ENCODE assay signal across 17 cellular contexts in the genomic region with DNA sequence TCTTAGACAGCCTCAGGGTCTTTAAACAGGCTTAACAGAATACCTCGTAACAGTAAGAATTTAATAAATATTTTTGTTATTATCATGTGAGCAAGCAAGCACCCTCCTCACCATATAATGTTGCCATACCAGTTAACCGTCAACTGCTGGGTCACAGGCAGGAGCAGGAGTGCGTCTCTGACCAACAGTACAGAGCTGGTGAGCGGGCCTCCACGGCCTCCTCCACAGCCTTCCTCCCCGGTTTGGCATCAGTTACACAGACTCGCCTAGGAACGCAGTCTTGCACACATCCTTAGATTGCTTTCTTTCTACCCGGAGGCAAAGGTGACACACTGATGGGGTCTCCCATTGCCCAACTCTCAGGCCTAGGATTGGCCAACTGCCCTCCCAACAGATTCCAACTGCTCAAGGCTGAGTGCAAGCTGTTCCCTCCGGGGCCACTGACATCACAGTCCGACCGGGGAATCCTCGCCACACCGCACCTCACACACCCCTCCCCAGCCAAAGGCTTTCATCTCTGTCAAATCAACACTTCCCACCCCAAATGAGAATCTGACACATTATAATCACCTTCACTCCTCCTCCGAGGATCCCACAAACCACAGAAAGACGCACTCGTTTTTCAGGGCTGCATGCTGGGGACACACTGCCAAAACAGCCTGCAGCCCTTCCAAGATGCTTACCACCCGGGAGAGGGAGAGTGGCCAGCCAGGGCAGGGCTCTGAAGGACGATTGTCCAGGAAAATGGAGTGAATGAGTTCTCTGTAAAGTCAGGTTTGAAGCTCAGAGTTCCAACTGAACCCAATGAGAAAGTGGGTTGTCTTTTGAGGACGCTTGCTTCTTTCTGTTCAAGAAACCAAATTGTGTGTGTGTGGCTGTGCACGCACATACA.
"Had no signal": no experiment of that assay in that cellular context is flagged by ENCODE, and none has a peak within 500 bp of the region (broad histone marks: within the 10 kb centered on the region; RNA-seq: fewer than 3 reads in every experiment).

No MANE protein-coding gene starts in this region.

- H3K4me1 ChIP-seq: colonic mucosa, transverse colon had no signal

- H3K27ac Mint-ChIP-seq: activated naive CD4-positive, alpha-beta T cell treated with anti-CD3 and anti-CD28 coated beads, Interleukin-2, amount 50 U/mL, for 24 hours; endodermal cell; naive thymus-derived CD8-positive, alpha-beta T cell; T-helper 1 cell treated with Interleukin-12 subunit alpha and Interleukin-12 subunit beta and Interleukin-4 antibody, amounts not matched to agents 30 μg/mL and 1 μg/mL, for 36 hours had no signal

- H3K36me3 Mint-ChIP-seq: activated naive CD4-positive, alpha-beta T cell treated with anti-CD3 and anti-CD28 coated beads, Interleukin-2, amount 50 U/mL, for 24 hours; naive thymus-derived CD8-positive, alpha-beta T cell had no signal

- DNase-seq: activated CD4-positive, alpha-beta T cell treated with anti-CD3 and anti-CD28 coated beads, Interleukin-2, amount 50 U/mL, for 1 hour; activated CD4-positive, CD25-positive, alpha-beta regulatory T cell treated with anti-CD3 and anti-CD28 coated beads, Interleukin-2, amount 50 U/mL, for 72 hours; activated CD8-positive, alpha-beta memory T cell treated with anti-CD3 and anti-CD28 coated beads, Interleukin-2, amount 50 U/mL, for 4 hours; activated effector memory CD4-positive, alpha-beta T cell treated with anti-CD3 and anti-CD28 coated beads, Interleukin-2, amount 50 U/mL, for 16 hours; activated T-cell treated with anti-CD3 and anti-CD28 coated beads, Interleukin-2, amount 50 U/mL, for 48 hours; colonic mucosa; endodermal cell; foreskin melanocyte; kidney; naive thymus-derived CD8-positive, alpha-beta T cell; stimulated activated CD4-positive, alpha-beta T cell treated with anti-CD3 and anti-CD28 coated beads, Interleukin-12 subunit alpha, Interleukin-12 subunit beta, amount 100 ng/mL, for 4 hours; stimulated activated CD4-positive, alpha-beta T cell treated with anti-CD3 and anti-CD28 coated beads, Interleukin-1b, Interleukin-23, amount 100 ng/mL, for 48 hours; stimulated activated CD8-positive, alpha-beta memory T cell treated with anti-CD3 and anti-CD28 coated beads, Interleukin-4, amount 100 ng/mL, for 48 hours; transverse colon had no signal

- H3K27ac ChIP-seq: colonic mucosa, epithelial cell of prostate, transverse colon had no signal

- H3K4me3 Mint-ChIP-seq: activated naive CD4-positive, alpha-beta T cell treated with anti-CD3 and anti-CD28 coated beads, Interleukin-2, amount 50 U/mL, for 24 hours; endodermal cell; naive thymus-derived CD8-positive, alpha-beta T cell; T-helper 1 cell treated with Interleukin-12 subunit alpha and Interleukin-12 subunit beta and Interleukin-4 antibody, amounts not matched to agents 30 μg/mL and 1 μg/mL, for 36 hours had no signal

- H3K9me3 Mint-ChIP-seq: endodermal cell; T-helper 1 cell treated with Interleukin-12 subunit alpha and Interleukin-12 subunit beta and Interleukin-4 antibody, amounts not matched to agents 30 μg/mL and 1 μg/mL, for 36 hours had no signal

- H3K4me3 ChIP-seq: colonic mucosa, transverse colon had no signal

- H3K36me3 ChIP-seq: colonic mucosa, transverse colon had no signal

- ATAC-seq: naive thymus-derived CD8-positive, alpha-beta T cell had no signal

- H3K27me3 ChIP-seq: colonic mucosa, transverse colon had no signal

- H3K9me3 ChIP-seq: colonic mucosa, transverse colon had no signal

- H3K4me1 Mint-ChIP-seq: activated naive CD4-positive, alpha-beta T cell treated with anti-CD3 and anti-CD28 coated beads, Interleukin-2, amount 50 U/mL, for 24 hours; naive thymus-derived CD8-positive, alpha-beta T cell had no signal

- H3K27me3 Mint-ChIP-seq: activated naive CD4-positive, alpha-beta T cell treated with anti-CD3 and anti-CD28 coated beads, Interleukin-2, amount 50 U/mL, for 24 hours had no signal
